28 cellular contexts compared by ENCODE assay signal in the genomic region with DNA sequence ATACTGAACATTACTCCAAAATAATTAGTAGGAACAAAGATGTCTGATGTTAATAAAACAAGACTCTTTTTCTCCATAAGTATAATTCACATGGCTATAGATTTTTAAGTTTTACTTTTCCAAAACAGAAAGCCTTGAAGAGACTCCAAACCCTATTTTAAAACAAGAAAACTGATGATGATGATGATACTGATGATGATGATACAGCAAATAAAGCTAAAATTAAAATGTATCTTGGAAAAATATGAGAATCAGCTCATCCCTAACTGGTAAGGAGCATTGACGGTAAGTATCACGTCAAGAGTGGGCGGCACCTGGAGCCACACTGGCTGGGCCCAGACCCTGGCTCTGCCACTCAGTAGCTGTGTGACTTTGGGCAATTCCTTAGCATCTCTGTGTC.
"Had no signal": no experiment of that assay in that cellular context is flagged by ENCODE, and none has a peak within 500 bp of the region (broad histone marks: within the 10 kb centered on the region; RNA-seq: fewer than 3 reads in every experiment).

No MANE protein-coding gene starts in this region.

- H3K4me3 ChIP-seq: colonic mucosa, coronary artery, dorsolateral prefrontal cortex, esophagus muscularis mucosa, esophagus squamous epithelium, gastrocnemius medialis, gastroesophageal sphincter, heart left ventricle, heart right ventricle had no signal

- FAIRE-seq: colon, endometrium, endothelial cell of umbilical vein, frontal cortex had no signal

- ATAC-seq: effector memory CD8-positive, alpha-beta T cell; esophagus mucosa; foreskin keratinocyte; gastrocnemius medialis; gastroesophageal sphincter had no signal

- H3K27me3 Mint-ChIP-seq: effector memory CD8-positive, alpha-beta T cell had no signal

- H3K9me3 Mint-ChIP-seq: effector memory CD8-positive, alpha-beta T cell; endodermal cell had no signal

- DNase-seq: colonic mucosa; cortex of kidney; dermis blood vessel endothelial cell; dorsolateral prefrontal cortex; effector CD4-positive, alpha-beta T cell; effector CD8-positive, alpha-beta T cell; effector memory CD4-positive, alpha-beta T cell; effector memory CD8-positive, alpha-beta T cell; endodermal cell; erythroblast; esophagus squamous epithelium; foreskin fibroblast; foreskin keratinocyte; foreskin melanocyte; gastrocnemius medialis; glutamatergic neuron; heart left ventricle; heart right ventricle had no signal

- H3K27ac ChIP-seq: colonic mucosa, coronary artery, dorsolateral prefrontal cortex, epithelial cell of prostate, esophagus muscularis mucosa, esophagus squamous epithelium, foreskin keratinocyte, gastrocnemius medialis, gastroesophageal sphincter, heart left ventricle, heart right ventricle had no signal

- H3K4me1 ChIP-seq: colonic mucosa, esophagus muscularis mucosa, esophagus squamous epithelium, foreskin keratinocyte, gastrocnemius medialis, gastroesophageal sphincter had no signal

- H3K9me3 ChIP-seq: colonic mucosa, esophagus muscularis mucosa, esophagus squamous epithelium, gastrocnemius medialis, gastroesophageal sphincter had no signal

- H3K27me3 ChIP-seq: colonic mucosa, dorsolateral prefrontal cortex, esophagus muscularis mucosa, esophagus squamous epithelium, foreskin keratinocyte, gastrocnemius medialis, gastroesophageal sphincter, heart left ventricle, heart right ventricle had no signal

- H3K4me3 Mint-ChIP-seq: dendritic cell treated with granulocyte-macrophage colony-stimulating factor and Interleukin-4, amounts not matched to agents 40 ng/mL and 50 ng/mL, for 4 days; effector memory CD8-positive, alpha-beta T cell; endodermal cell had no signal

- H3K36me3 ChIP-seq: colonic mucosa, gastrocnemius medialis had no signal

- H3K27ac Mint-ChIP-seq: dendritic cell treated with granulocyte-macrophage colony-stimulating factor and Interleukin-4, amounts not matched to agents 40 ng/mL and 50 ng/mL, for 4 days; effector memory CD8-positive, alpha-beta T cell; endodermal cell had no signal
